35 cellular contexts compared by ENCODE assay signal in genomic region chr12:66699738-66700482, GRCh38. TPM values are rescaled to one million over a fixed set of nuclear protein-coding genes. Genes with fewer than 3 reads are reported as not detected.
"Had no signal": no experiment of that assay in that cellular context is flagged by ENCODE, and none has a peak within 500 bp of the region (broad histone marks: within the 10 kb centered on the region; RNA-seq: fewer than 3 reads in every experiment).

No MANE protein-coding gene starts in this region.

- H3K4me3 Mint-ChIP-seq: activated CD4-positive, alpha-beta T cell treated with anti-CD3 and anti-CD28 coated beads for 36 hours; activated CD4-positive, alpha-beta T cell treated with anti-CD3 and anti-CD28 coated beads, Interleukin-2, amount 10 ng/mL, durations not matched to agents 24 days and 14 days; activated CD8-positive, alpha-beta T cell treated with anti-CD3 and anti-CD28 coated beads for 36 hours; activated naive CD8-positive, alpha-beta T cell; activated T-cell treated with anti-CD3 and anti-CD28 coated beads, Interleukin-2, amount 50 U/mL, for 4 hours; activated T-helper 17 cell treated with anti-CD3 and anti-CD28 coated beads, Interleukin-2, amount 50 U/mL, for 72 hours; brain; T-helper 17 cell; T-helper 2 cell treated with Interferon-gamma antibody and Interleukin-4, amounts not matched to agents 5 μg/mL and 100 μg/mL, for 36 hours had no signal

- H3K4me3 ChIP-seq: ascending aorta, breast epithelium, cardiac muscle cell, colonic mucosa, esophagus squamous epithelium, gastroesophageal sphincter, heart right ventricle had no signal

- H3K27ac ChIP-seq: ascending aorta, breast epithelium, cardiac muscle cell, colonic mucosa, epithelial cell of prostate, esophagus squamous epithelium, gastroesophageal sphincter, heart right ventricle, WERI-Rb-1 had no signal

- H3K4me1 ChIP-seq: ascending aorta, breast epithelium, colonic mucosa, esophagus squamous epithelium, gastroesophageal sphincter, heart right ventricle had no signal

- H3K4me1 Mint-ChIP-seq: activated CD4-positive, alpha-beta T cell treated with anti-CD3 and anti-CD28 coated beads, Interleukin-2, amount 10 ng/mL, durations not matched to agents 24 days and 14 days; activated T-helper 17 cell treated with anti-CD3 and anti-CD28 coated beads, Interleukin-2, amount 50 U/mL, for 72 hours had no signal

- H3K27ac Mint-ChIP-seq: activated CD4-positive, alpha-beta T cell treated with anti-CD3 and anti-CD28 coated beads for 36 hours; activated CD4-positive, alpha-beta T cell treated with anti-CD3 and anti-CD28 coated beads, Interleukin-2, amount 10 ng/mL, durations not matched to agents 24 days and 14 days; activated CD8-positive, alpha-beta T cell treated with anti-CD3 and anti-CD28 coated beads for 36 hours; activated naive CD8-positive, alpha-beta T cell; activated T-helper 17 cell treated with anti-CD3 and anti-CD28 coated beads, Interleukin-2, amount 50 U/mL, for 72 hours; brain; T-helper 17 cell; T-helper 2 cell treated with Interferon-gamma antibody and Interleukin-4, amounts not matched to agents 5 μg/mL and 100 μg/mL, for 36 hours had no signal

- H3K36me3 Mint-ChIP-seq: brain had no signal

- ATAC-seq: activated CD4-positive, alpha-beta T cell treated with anti-CD3 and anti-CD28 coated beads for 36 hours; activated CD8-positive, alpha-beta T cell treated with anti-CD3 and anti-CD28 coated beads for 36 hours; activated T-cell treated with anti-CD3 and anti-CD28 coated beads, Interleukin-2, amount 50 U/mL, for 4 hours; activated T-helper 17 cell treated with anti-CD3 and anti-CD28 coated beads, Interleukin-2, amount 50 U/mL, for 72 hours; gastroesophageal sphincter; heart right ventricle; T-helper 17 cell had no signal

- DNase-seq: activated CD4-positive, alpha-beta T cell treated with anti-CD3 and anti-CD28 coated beads for 36 hours; activated CD4-positive, alpha-beta T cell treated with anti-CD3 and anti-CD28 coated beads, Interleukin-2, amount 10 ng/mL, durations not matched to agents 24 days and 14 days; activated CD4-positive, alpha-beta T cell treated with anti-CD3 and anti-CD28 coated beads, Interleukin-2, amount 50 U/mL, for 4 hours; activated CD4-positive, CD25-positive, alpha-beta regulatory T cell; activated CD4-positive, CD25-positive, alpha-beta regulatory T cell treated with anti-CD3 and anti-CD28 coated beads, Interleukin-2, amount 50 U/mL, for 72 hours; activated CD8-positive, alpha-beta memory T cell treated with anti-CD3 and anti-CD28 coated beads for 24 hours; activated CD8-positive, alpha-beta T cell treated with anti-CD3 and anti-CD28 coated beads for 36 hours; activated effector memory CD4-positive, alpha-beta T cell treated with Interleukin-2 at 50 U/mL for 16 hours; activated gamma-delta T cell treated with Interleukin-2 at 50 U/mL for 16 hours; activated naive CD4-positive, alpha-beta T cell treated with anti-CD3 and anti-CD28 coated beads, Interleukin-2, amount 50 U/mL, for 16 hours; activated naive CD4-positive, alpha-beta T cell treated with Interleukin-2 at 50 U/mL for 16 hours; activated T-cell treated with anti-CD3 and anti-CD28 coated beads, Interleukin-2, amount 50 U/mL, for 4 hours; central memory CD4-positive, alpha-beta T cell; cerebellar nuclear complex; colonic mucosa; effector CD8-positive, alpha-beta T cell; esophagus squamous epithelium; foreskin melanocyte; heart right ventricle; T-helper 1 cell; T-helper 17 cell; T1000; WERI-Rb-1 had no signal

- H3K36me3 ChIP-seq: ascending aorta, breast epithelium, cardiac muscle cell, colonic mucosa, esophagus squamous epithelium, gastroesophageal sphincter, heart right ventricle, WERI-Rb-1 had no signal

- H3K9me3 Mint-ChIP-seq: T-helper 2 cell treated with Interferon-gamma antibody and Interleukin-4, amounts not matched to agents 5 μg/mL and 100 μg/mL, for 36 hours had no signal

- H3K27me3 Mint-ChIP-seq: activated CD8-positive, alpha-beta T cell treated with anti-CD3 and anti-CD28 coated beads for 36 hours; activated naive CD8-positive, alpha-beta T cell had no signal

- H3K9me3 ChIP-seq: ascending aorta, breast epithelium, colonic mucosa, esophagus squamous epithelium, gastroesophageal sphincter, heart right ventricle had no signal

- H3K27me3 ChIP-seq: ascending aorta, breast epithelium, cardiac muscle cell, colonic mucosa, esophagus squamous epithelium, gastroesophageal sphincter had no signal

- FAIRE-seq: endometrium, endothelial cell of umbilical vein had no signal

RNA-seq across cellular contexts. Expression of gene GRIP1, which starts 21.0 kb away (rescaled TPM):
- total RNA-seq: ascending aorta, fibroblast of lung had no signal
